19 cellular contexts compared by ENCODE assay signal in genomic region chrX:4825550-4825949, GRCh38.
"Had no signal": no experiment of that assay in that cellular context is flagged by ENCODE, and none has a peak within 500 bp of the region (broad histone marks: within the 10 kb centered on the region; RNA-seq: fewer than 3 reads in every experiment).

No MANE protein-coding gene starts in this region.

- H3K4me3 Mint-ChIP-seq: activated naive CD8-positive, alpha-beta T cell treated with anti-CD3 and anti-CD28 coated beads for 36 hours; activated T-helper 1 cell treated with anti-CD3 and anti-CD28 coated beads, Interleukin-12 subunit alpha, Interleukin-12 subunit beta, Interleukin-2, Interleukin-4 antibody, amounts not matched to agents 30 ng/mL and 10 ng/mL and 1 ng/mL, durations not matched to agents 14 hours and 24 hours and 36 hours; central memory CD8-positive, alpha-beta T cell; natural killer cell treated with Interleukin-12 subunit alpha and Interleukin-12 subunit beta and Interleukin-15 and Interleukin-18, amount 100 ng/mL, for 72 hours; T-helper 17 cell had no signal

- H3K4me1 Mint-ChIP-seq: activated naive CD8-positive, alpha-beta T cell treated with anti-CD3 and anti-CD28 coated beads for 36 hours; central memory CD8-positive, alpha-beta T cell; T-helper 17 cell had no signal

- H3K27ac Mint-ChIP-seq: activated naive CD8-positive, alpha-beta T cell treated with anti-CD3 and anti-CD28 coated beads for 36 hours; activated T-helper 1 cell treated with anti-CD3 and anti-CD28 coated beads, Interleukin-12 subunit alpha, Interleukin-12 subunit beta, Interleukin-2, Interleukin-4 antibody, amounts not matched to agents 30 ng/mL and 10 ng/mL and 1 ng/mL, durations not matched to agents 14 hours and 24 hours and 36 hours; natural killer cell treated with Interleukin-12 subunit alpha and Interleukin-12 subunit beta and Interleukin-15 and Interleukin-18, amount 100 ng/mL, for 72 hours; progenitor cell of endocrine pancreas; T-helper 17 cell had no signal

- H3K36me3 Mint-ChIP-seq: activated naive CD8-positive, alpha-beta T cell treated with anti-CD3 and anti-CD28 coated beads for 36 hours; natural killer cell treated with Interleukin-12 subunit alpha and Interleukin-12 subunit beta and Interleukin-15 and Interleukin-18, amount 100 ng/mL, for 72 hours had no signal

- ATAC-seq: natural killer cell treated with Interleukin-12 subunit alpha and Interleukin-12 subunit beta and Interleukin-15 and Interleukin-18, amount 100 ng/mL, for 72 hours; T-helper 17 cell had no signal

- DNase-seq: activated CD4-positive, alpha-beta T cell treated with anti-CD3 and anti-CD28 coated beads, Interleukin-2, amount 50 U/mL, for 1 hour; activated CD8-positive, alpha-beta memory T cell treated with anti-CD3 and anti-CD28 coated beads for 24 hours; activated naive CD8-positive, alpha-beta T cell treated with anti-CD3 and anti-CD28 coated beads for 36 hours; anterior cingulate cortex; brain microvascular endothelial cell; effector CD4-positive, alpha-beta T cell; esophagus squamous epithelium; hippocampal formation; mesendoderm; nucleus accumbens; right lobe of liver; stimulated activated CD4-positive, alpha-beta T cell treated with anti-CD3 and anti-CD28 coated beads, Interleukin-1b, Interleukin-23, amount 100 ng/mL, for 48 hours; stomach; T-helper 17 cell; testis had no signal

- H3K9me3 Mint-ChIP-seq: activated T-helper 1 cell treated with anti-CD3 and anti-CD28 coated beads, Interleukin-12 subunit alpha, Interleukin-12 subunit beta, Interleukin-2, Interleukin-4 antibody, amounts not matched to agents 30 ng/mL and 10 ng/mL and 1 ng/mL, durations not matched to agents 14 hours and 24 hours and 36 hours had no signal

- H3K27me3 Mint-ChIP-seq: activated naive CD8-positive, alpha-beta T cell treated with anti-CD3 and anti-CD28 coated beads for 36 hours; central memory CD8-positive, alpha-beta T cell; natural killer cell treated with Interleukin-12 subunit alpha and Interleukin-12 subunit beta and Interleukin-15 and Interleukin-18, amount 100 ng/mL, for 72 hours; progenitor cell of endocrine pancreas; T-helper 17 cell had no signal
